Comparison of ENCODE assay signal across 10 cellular contexts in genomic region chr15:85142324-85142723, GRCh38.
DNase-seq lines count a peak whose midpoint lies in the region; ATAC-seq and TF ChIP-seq lines count a peak whose summit lies in the region.
"Had no signal": no experiment of that assay in that cellular context is flagged by ENCODE, and none has a peak within 500 bp of the region (broad histone marks: within the 10 kb centered on the region; RNA-seq: fewer than 3 reads in every experiment).

No MANE protein-coding gene starts in this region.

- intact Hi-C loops in MCF 10A (cut with micrococcal nuclease) (loop anchor here (2.0 kb wide), 1 partner anchor 34 kb away; no protein-coding TSS in a partner anchor), breast epithelium (cut with DNase I; ENCODE audit: low total_unique reads) (no loop called here)

- H3K27ac ChIP-seq in breast epithelium = no peak overlapping the region
- H3K27ac ChIP-seq: body of pancreas had no signal

- peaks cover 6% of the 10 kb centered on the region for H3K36me3 ChIP-seq in breast epithelium

- no peaks in the 10 kb centered on the region for H3K9me3 ChIP-seq in breast epithelium
- H3K9me3 ChIP-seq: body of pancreas had no signal

- H3K36me3 Mint-ChIP-seq in MCF 10A (ENCODE audit: insufficient read depth, unreplicated experiment) = no peaks in the 10 kb centered on the region

- no peak overlapping the region for H3K4me3 Mint-ChIP-seq in MCF 10A (ENCODE audit: unreplicated experiment)
- H3K4me3 Mint-ChIP-seq: naive thymus-derived CD4-positive, alpha-beta T cell had no signal

- no peaks in the 10 kb centered on the region for H3K27me3 Mint-ChIP-seq in MCF 10A (ENCODE audit: insufficient read depth, unreplicated experiment)
- H3K27me3 Mint-ChIP-seq: naive thymus-derived CD4-positive, alpha-beta T cell had no signal

- POLR2A ChIA-PET in MCF 10A (lab: Yijun Ruan, JAX) = interaction anchor here (1.6 kb wide), 1 partner anchor 45 kb away, joined by 5 read pairs; no protein-coding TSS in a partner anchor

- H3K4me1 ChIP-seq in breast epithelium = no peaks in the 10 kb centered on the region
- H3K4me1 ChIP-seq: body of pancreas had no signal

- no peak for TF ChIP-seq POLR2A in breast epithelium (IDR thresholded peaks at IDR 0.05)

- TF ChIP-seq CTCF in MCF 10A (IDR thresholded peaks at IDR 0.05; ENCODE audit: unreplicated experiment) (no peak), breast epithelium (IDR thresholded peaks at IDR 0.05) (no peak)

- CTCF ChIA-PET in MCF 10A (lab: Yijun Ruan, JAX) = no interaction called here

- no peaks in the 10 kb centered on the region for H3K9me3 Mint-ChIP-seq in MCF 10A (ENCODE audit: unreplicated experiment)
- H3K9me3 Mint-ChIP-seq: naive thymus-derived CD4-positive, alpha-beta T cell had no signal

- H3K27ac Mint-ChIP-seq in MCF 10A (ENCODE audit: low read depth, unreplicated experiment) = no peak overlapping the region
- H3K27ac Mint-ChIP-seq: naive thymus-derived CD4-positive, alpha-beta T cell had no signal

- ATAC-seq in GM19467 (IDR thresholded peaks at IDR 0.05; ENCODE audit: unreplicated experiment) = no peak
- ATAC-seq: body of pancreas; naive thymus-derived CD4-positive, alpha-beta T cell had no signal

- DNase-seq in MCF 10A (ENCODE audit: unreplicated experiment) (peak; percentile 73), breast epithelium (ENCODE audit: low spot score in 2 of 2) (no peak), amniotic stem cell (lab: John Stamatoyannopoulos, UW) (peak; percentile 21), glomerular endothelial cell (ENCODE audit: extremely low read depth, low read depth, low spot score) (peak; percentile 55), NCI-H1105 treated with DMSO at 0.1 percent for 48 hours (lab: John Stamatoyannopoulos, UW) (no peak), NCI-H146 (lab: John Stamatoyannopoulos, UW) (no peak), NCI-H524 (lab: John Stamatoyannopoulos, UW) (no peak)
- DNase-seq: body of pancreas; naive thymus-derived CD4-positive, alpha-beta T cell had no signal

- H3K4me3 ChIP-seq in breast epithelium = no peak overlapping the region
- H3K4me3 ChIP-seq: body of pancreas had no signal

- H3K27me3 ChIP-seq in breast epithelium = no peaks in the 10 kb centered on the region
- H3K27me3 ChIP-seq: body of pancreas had no signal

- BruUV-seq in MCF 10A (replicated peaks; lab: Mats Ljungman, UMichigan) = no TSS peak

- H3K4me1 Mint-ChIP-seq in MCF 10A (ENCODE audit: insufficient read depth, unreplicated experiment) = no peaks in the 10 kb centered on the region
- H3K4me1 Mint-ChIP-seq: naive thymus-derived CD4-positive, alpha-beta T cell had no signal

Comparison
In these comparisons a context has a peak if more than half of its experiments do, and no peak if none do; other contexts are left out.
1. DNase-seq: peak in MCF 10A (single experiment), amniotic stem cell (single experiment) and glomerular endothelial cell (single experiment); none in breast epithelium (0 of 2), NCI-H1105 treated with DMSO at 0.1 percent for 48 hours (single experiment), NCI-H146 (single experiment) and NCI-H524 (0 of 2).